In the genomic region with DNA sequence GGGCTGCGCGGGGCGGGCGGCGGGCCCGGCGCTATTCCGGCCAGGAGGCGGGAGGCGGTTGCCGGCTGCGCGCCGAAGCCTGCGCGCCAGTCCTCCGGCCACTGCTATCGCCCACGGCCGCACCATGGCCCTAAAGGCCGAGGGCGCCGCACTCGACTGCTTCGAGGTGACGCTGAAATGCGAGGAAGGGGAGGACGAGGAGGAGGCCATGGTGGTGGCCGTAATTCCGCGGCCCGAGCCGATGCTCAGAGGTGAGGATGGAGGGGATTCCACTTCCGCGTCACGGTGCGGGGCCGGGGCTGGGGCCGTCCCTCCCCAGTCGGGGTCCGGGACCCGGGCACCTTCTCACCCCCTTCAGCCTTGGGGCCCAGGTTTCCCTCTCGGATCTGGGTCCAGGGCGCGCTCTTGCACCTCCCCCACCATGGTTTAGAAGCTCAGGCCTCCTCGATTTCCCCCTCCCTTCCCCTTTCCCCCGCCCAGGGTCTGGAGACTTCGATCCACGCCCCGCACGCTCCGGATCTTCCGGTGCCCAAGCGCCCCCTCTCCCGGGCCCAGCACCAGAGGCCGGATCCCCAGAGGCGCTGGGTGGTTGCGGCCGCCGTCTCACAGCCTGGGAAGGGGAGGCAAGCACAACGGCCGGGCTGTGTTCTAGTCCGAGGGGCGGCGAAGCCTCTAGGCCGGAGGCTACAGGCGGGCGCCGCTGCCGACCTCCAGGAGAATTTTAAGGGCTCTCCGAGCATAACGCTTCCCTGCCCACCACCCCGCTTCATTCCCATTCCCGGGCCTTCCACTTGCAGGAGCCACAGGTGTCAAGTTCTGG, we compare ENCODE assay signal across 8 cellular contexts. TPM values are rescaled to one million over a fixed set of nuclear protein-coding genes. Genes with fewer than 3 reads are reported as not detected.
A peak's percentile ranks its signal among the peaks of the same experiment; 100 is the strongest.
DNase-seq lines count a peak whose midpoint lies in the region; ATAC-seq and TF ChIP-seq lines count a peak whose summit lies in the region.

No MANE protein-coding gene starts in this region.

- TF ChIP-seq CTCF in GM13976 (IDR thresholded peaks at IDR 0.05; ENCODE audit: borderline replicate concordance, control extremely low read depth, extremely low read depth, insufficient read depth, missing control alignments): no peak
- TF ChIP-seq CTCF in fibroblast of lung (conservative IDR thresholded peaks at IDR 0.05 in 1 of 2, IDR thresholded peaks at IDR 0.05 in 1 of 2; ENCODE audit: low read depth in 1 of 2, low read length in 2 of 2): no peak
- no peak for TF ChIP-seq CTCF in tibial nerve (IDR thresholded peaks at IDR 0.05)

- TF ChIP-seq POLR2A in tibial nerve (IDR thresholded peaks at IDR 0.05): no peak

- H3K4me1 Mint-ChIP-seq in naive B cell: peaks cover 16 to 25% (median 18%) of the 10 kb centered on the region in 3 donors

- peak overlapping the region; percentile 48 to 93 (median 82) for H3K4me3 Mint-ChIP-seq in naive B cell

- H3K36me3 ChIP-seq in fibroblast of lung (ENCODE audit: control insufficient read depth, insufficient read depth, low read length) (peaks cover 13% of the 10 kb centered on the region), tibial nerve (peaks cover 0 to 18% (median 2%) of the 10 kb centered on the region in 3 donors)

- H3K79me2 ChIP-seq in fibroblast of lung (ENCODE audit: control insufficient read depth, insufficient read depth, low read length): peaks cover 40% of the 10 kb centered on the region

- no peaks in the 10 kb centered on the region for H4K20me1 ChIP-seq in fibroblast of lung (ENCODE audit: control insufficient read depth, extremely low read depth, insufficient read depth, low read length)

- H3K4me3 ChIP-seq in fibroblast of lung (replicated peaks in 1 of 4; ENCODE audit: control extremely low read depth in 1 of 4, insufficient read depth in 1 of 4, low read depth in 3 of 4, low read length in 4 of 4) (peak overlapping the region; percentile 88 to 95 (median 91)), tibial nerve (peak overlapping the region; percentile 79 to 96 (median 85))

- H3K27ac ChIP-seq in fibroblast of lung (ENCODE audit: insufficient read depth, low read length) (peak overlapping the region; percentile 68), tibial nerve (peak overlapping the region; percentile 13 to 84 (median 67))

- WGBS in tibial nerve, 2 donors: 1% methylated on average over 42 to 46 of the region's 74 CpGs

- ATAC-seq in HG02885 (IDR thresholded peaks at IDR 0.05; ENCODE audit: poor library complexity, unreplicated experiment) (peak; percentile 33), naive B cell (ENCODE audit: low read depth in 2 of 2) (peak; percentile 35 to 43)

- no peaks in the 10 kb centered on the region for H3K9me3 Mint-ChIP-seq in naive B cell

- TF ChIP-seq EP300 in tibial nerve (IDR thresholded peaks at IDR 0.05): no peak

- in situ Hi-C loops in GM13976 (cut with MboI; ENCODE audit: low sequenced_read_pairs, unreplicated experiment): no loop called here

- peak overlapping the region; percentile 82 for H3K4me2 ChIP-seq in fibroblast of lung (ENCODE audit: extremely low read depth, insufficient read depth, low read length)

- DNase-seq in A172 (ENCODE audit: low spot score): peak; percentile 23
- DNase-seq in GM13976 (ENCODE audit: low spot score): peak; percentile 71
- peak; percentile 50 for DNase-seq in NCI-H510A treated with DMSO at 0.1 percent for 48 hours (lab: John Stamatoyannopoulos, UW)
- DNase-seq in activated T-cell treated with anti-CD3 and anti-CD28 coated beads, Interleukin-2, amount 50 U/mL, for 48 hours: peak; percentile 63 to 64
- DNase-seq in fibroblast of lung (ENCODE audit: low read depth in 2 of 2): peak; percentile 67 to 68
- peak; percentile 31 for DNase-seq in naive B cell
- peak; percentile 12 to 18 for DNase-seq in tibial nerve (ENCODE audit: low spot score in 2 of 2)

- no peaks in the 10 kb centered on the region for H3K27me3 Mint-ChIP-seq in naive B cell

- H2AFZ ChIP-seq in fibroblast of lung (ENCODE audit: low read length): peak overlapping the region; percentile 71

- peaks cover 7% of the 10 kb centered on the region for H3K4me1 ChIP-seq in fibroblast of lung (ENCODE audit: control insufficient read depth, extremely low read depth, insufficient read depth, low read length)
- H3K4me1 ChIP-seq in tibial nerve: peaks cover 0 to 23% (median 11%) of the 10 kb centered on the region in 4 donors

- H3K36me3 Mint-ChIP-seq in naive B cell: no peaks in the 10 kb centered on the region

- H3K27me3 ChIP-seq in fibroblast of lung (ENCODE audit: control insufficient read depth, insufficient read depth, low read length) (no peaks in the 10 kb centered on the region), tibial nerve (no peaks in the 10 kb centered on the region)

- H3K9ac ChIP-seq in fibroblast of lung (ENCODE audit: insufficient read depth, low read length): peak overlapping the region; percentile 79

- H3K27ac Mint-ChIP-seq in naive B cell: no peak overlapping the region

- H3K9me3 ChIP-seq in fibroblast of lung (ENCODE audit: control insufficient read depth, insufficient read depth, low read depth, low read length) (no peaks in the 10 kb centered on the region), tibial nerve (no peaks in the 10 kb centered on the region)

RNA-seq across cellular contexts. Expression of gene SPINDOC, which starts 0.5 kb away (rescaled TPM):
- total RNA-seq in A172 (2014; rRNA removed; shearing (Covaris generic)): 23.0 and 40.1 TPM in 2 replicates
- total RNA-seq in fibroblast of lung (10.7 and 10.8 TPM in 2 replicates), tibial nerve (10 to 100 TPM in 2 of 4 donors, 1 to 10 TPM in 2; 5.5 to 14.7 (median 10.0) TPM)
- polyA plus RNA-seq in fibroblast of lung (10.9 and 13.9 TPM in 2 replicates), naive B cell (ENCODE audit: low read depth in 6 of 6) (under 1 TPM; 0.24 to 0.78 (median 0.60) TPM)
- polyA plus RNA-seq in fibroblast of lung (2012): 15.7 and 22.1 TPM in 2 replicates
- polyA minus RNA-seq in fibroblast of lung (ENCODE audit: low replicate concordance): 8.2 and 8.9 TPM in 2 replicates

RNA-seq across cellular contexts. Expression of gene MARK2, which starts 25.1 kb away (rescaled TPM):
- 14.8 TPM in 2 replicates for total RNA-seq in A172 (2014; rRNA removed; shearing (Covaris generic))
- 5.4 and 6.4 TPM in 2 replicates for total RNA-seq in fibroblast of lung
- polyA plus RNA-seq in fibroblast of lung: 12.3 and 16.8 TPM in 2 replicates
- 10.2 and 13.6 TPM in 2 replicates for polyA plus RNA-seq in fibroblast of lung (2012)
- polyA minus RNA-seq in fibroblast of lung (ENCODE audit: low replicate concordance): 6.4 and 13.5 TPM in 2 replicates
- 10 to 100 TPM; 31.0 to 66.8 (median 42.9) TPM for polyA plus RNA-seq in naive B cell (ENCODE audit: low read depth in 6 of 6)
- 10 to 100 TPM; 22.1 to 32.1 (median 23.6) TPM for total RNA-seq in tibial nerve

RNA-seq across cellular contexts. Expression of gene ZFTA, which starts 45.2 kb away (rescaled TPM):
- total RNA-seq in A172 (2014; rRNA removed; shearing (Covaris generic)): 6.2 and 8.5 TPM in 2 replicates
- total RNA-seq in fibroblast of lung (12.9 and 14.4 TPM in 2 replicates), tibial nerve (10 to 100 TPM; 19.4 to 25.1 (median 23.8) TPM)
- polyA plus RNA-seq in fibroblast of lung (5.4 and 6.0 TPM in 2 replicates), naive B cell (ENCODE audit: low read depth in 6 of 6) (under 1 TPM in 5 of 6 donors, not detected in 1; 0.09 to 0.44 (median 0.23) TPM)
- 6.8 and 8.2 TPM in 2 replicates for polyA plus RNA-seq in fibroblast of lung (2012)
- 2.6 and 5.0 TPM in 2 replicates for polyA minus RNA-seq in fibroblast of lung (ENCODE audit: low replicate concordance)

Comparison
In these comparisons a context has a peak if more than half of its experiments do, and no peak if none do; other contexts are left out.
1. Peak in every context shown above with its lines: DNase-seq, ATAC-seq, H3K4me3 ChIP-seq and H3K27ac ChIP-seq.
2. DNase-seq: peak in every context shown above with its lines; median percentile 71 in GM13976; 68 in fibroblast of lung; 64 in activated T-cell treated with anti-CD3 and anti-CD28 coated beads, Interleukin-2, amount 50 U/mL, for 48 hours; 50 in NCI-H510A treated with DMSO at 0.1 percent for 48 hours; 31 in naive B cell; 23 in A172; 15 in tibial nerve.